In genomic region chr17:57410169-57410568, GRCh38 we compare ENCODE assay signal across 20 cellular contexts.
DNase-seq lines count a peak whose midpoint lies in the region; TF ChIP-seq lines count a peak whose summit lies in the region.
"Had no signal": no experiment of that assay in that cellular context is flagged by ENCODE, and none has a peak within 500 bp of the region (broad histone marks: within the 10 kb centered on the region; RNA-seq: fewer than 3 reads in every experiment).

No MANE protein-coding gene starts in this region.

- peaks cover 18% of the 10 kb centered on the region for H3K4me1 ChIP-seq in vagina
- H3K4me1 ChIP-seq: BE2C had no signal

- H3K4me3 ChIP-seq in vagina: no peak overlapping the region
- H3K4me3 ChIP-seq: GM23248, SK-N-MC had no signal

- no peaks in the 10 kb centered on the region for H3K9me3 ChIP-seq in vagina
- H3K9me3 ChIP-seq: BE2C had no signal

- H3K27ac ChIP-seq in vagina: no peak overlapping the region
- H3K27ac ChIP-seq: 22Rv1, GM23248, SK-N-MC had no signal

- no peaks in the 10 kb centered on the region for H3K36me3 ChIP-seq in vagina

- peaks cover 58% of the 10 kb centered on the region for H3K4me1 Mint-ChIP-seq in nephron

- peaks cover 13% of the 10 kb centered on the region for H3K27me3 Mint-ChIP-seq in nephron (ENCODE audit: low read depth)
- H3K27me3 Mint-ChIP-seq: CD4-positive, alpha-beta memory T cell had no signal

- DNase-seq in NCI-H1417 (lab: John Stamatoyannopoulos, UW) (peak in 2 of 3 experiments; percentile 17 to 44), NCI-H1417 treated with DMSO at 0.1 percent for 48 hours (lab: John Stamatoyannopoulos, UW) (no peak), DMS53 (lab: John Stamatoyannopoulos, UW) (peak; percentile 74), NCI-H69 (lab: John Stamatoyannopoulos, UW) (peak; percentile 76), vagina (ENCODE audit: extremely low spot score in 2 of 2) (no peak), NCI-H2029 (lab: John Stamatoyannopoulos, UW) (no peak), ecto neural progenitor cell (ENCODE audit: low spot score) (no peak)
- DNase-seq: BE2C; CD4-positive, alpha-beta memory T cell; GF-D8; GM23248; KBM-7; NCI-H1048; NCI-H1694 treated with DMSO at 0.1 percent for 48 hours; NCI-H2171; NCI-H446; Right ventricle myocardium superior had no signal

- H3K4me3 Mint-ChIP-seq in nephron: no peak overlapping the region

- peaks cover 10% of the 10 kb centered on the region for H3K36me3 Mint-ChIP-seq in nephron (ENCODE audit: low read depth)

- H3K9me3 Mint-ChIP-seq in nephron: no peaks in the 10 kb centered on the region
- H3K9me3 Mint-ChIP-seq: CD4-positive, alpha-beta memory T cell had no signal

- TF ChIP-seq CTCF in nephron (IDR thresholded peaks at IDR 0.05; ENCODE audit: unreplicated experiment in 3 of 3): no peak
- TF ChIP-seq CTCF in vagina (IDR thresholded peaks at IDR 0.05): no peak

- intact Hi-C loops in vagina (cut with DNase I): no loop called here

- H3K27me3 ChIP-seq in vagina: no peaks in the 10 kb centered on the region
- H3K27me3 ChIP-seq: BE2C had no signal

- peak overlapping the region; percentile 25 to 89 (median 74) for H3K27ac Mint-ChIP-seq in nephron
- H3K27ac Mint-ChIP-seq: CD4-positive, alpha-beta memory T cell had no signal

- no peak for TF ChIP-seq POLR2A in vagina (IDR thresholded peaks at IDR 0.05)

Comparison
In these comparisons a context has a peak if more than half of its experiments do, and no peak if none do; other contexts are left out.
1. DNase-seq: peak in NCI-H1417 (2 of 3), DMS53 (single experiment) and NCI-H69 (single experiment); none in NCI-H1417 treated with DMSO at 0.1 percent for 48 hours (single experiment), vagina (0 of 2), NCI-H2029 (single experiment) and ecto neural progenitor cell (single experiment).